Comparison of ENCODE assay signal across 22 cellular contexts in the genomic region with DNA sequence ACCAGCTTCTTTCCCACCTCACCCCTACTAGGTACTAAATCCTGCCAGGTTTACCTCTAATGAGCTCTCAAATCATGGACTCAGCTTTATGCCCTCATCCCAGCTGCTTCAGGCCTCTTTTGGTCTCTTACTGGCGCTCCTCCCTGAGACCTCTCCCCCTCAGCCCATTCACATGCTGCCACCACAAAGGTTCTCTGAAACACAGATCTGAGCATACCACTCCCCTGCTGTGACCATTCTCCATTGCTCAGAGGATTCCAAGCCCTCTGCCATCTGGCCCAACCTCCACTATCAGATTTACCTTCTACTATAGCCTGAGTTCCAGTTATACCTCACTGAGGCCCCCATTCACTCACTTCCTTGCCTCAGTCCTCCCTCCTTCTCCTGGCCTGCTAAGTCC.
A peak's percentile ranks its signal among the peaks of the same experiment; 100 is the strongest.
DNase-seq lines count a peak whose midpoint lies in the region; ATAC-seq, FAIRE-seq and TF ChIP-seq lines count a peak whose summit lies in the region.
"Had no signal": no experiment of that assay in that cellular context is flagged by ENCODE, and none has a peak within 500 bp of the region (broad histone marks: within the 10 kb centered on the region; RNA-seq: fewer than 3 reads in every experiment).

No MANE protein-coding gene starts in this region.

- no peaks in the 10 kb centered on the region; the same call in 1 of the 2 replicates for H3K79me1 ChIP-seq in H1 (ENCODE audit: low read depth, low read length)

- H3K27me3 ChIP-seq in H1 (replicated peaks in 1 of 4; ENCODE audit: control insufficient read depth in 3 of 4, extremely low read depth in 1 of 4, insufficient read depth in 3 of 4, low read length in 3 of 4) = no peaks in the 10 kb centered on the region
- H3K27me3 ChIP-seq: heart left ventricle, sigmoid colon, tibial nerve had no signal

- no peak for TF ChIP-seq POLR2A in H1 (IDR thresholded peaks at IDR 0.05; ENCODE audit: control extremely low read depth in 1 of 2, low read depth in 2 of 2, low read length in 2 of 2)

- H3K36me3 ChIP-seq in H1 (ENCODE audit: control insufficient read depth in 2 of 4, insufficient read depth in 4 of 4, low read length in 3 of 4) = no peaks in the 10 kb centered on the region

- no peak overlapping the region for H3K56ac ChIP-seq in H1 (replicated peaks; ENCODE audit: insufficient read length, low read depth, low read length)

- no peak overlapping the region for H3K18ac ChIP-seq in H1 (ENCODE audit: extremely low read depth, low read length)

- TF ChIP-seq CTCF in H1 (IDR thresholded peaks at IDR 0.05; ENCODE audit: control extremely low read depth in 1 of 3, insufficient read depth in 1 of 3, low read depth in 1 of 3, low read length in 3 of 3) = no peak

- H3K27ac Mint-ChIP-seq in stimulated activated naive CD8-positive, alpha-beta T cell treated with anti-CD3 and anti-CD28 coated beads, Interleukin-15, Interleukin-2, amounts not matched to agents 100 ng/mL and 50 ng/mL, for 24 hours = peak overlapping the region; percentile 89
- peak overlapping the region; percentile 18 for H3K27ac Mint-ChIP-seq in activated CD4-positive, alpha-beta memory T cell treated with anti-CD3 and anti-CD28 coated beads, Interleukin-2, amount 10 ng/mL, durations not matched to agents 7 days and 5 days
- peak overlapping the region; percentile 1 to 17 for H3K27ac Mint-ChIP-seq in stimulated activated naive CD8-positive, alpha-beta T cell treated with anti-CD3 and anti-CD28 coated beads, Interleukin-15, amount 100 ng/mL, for 72 hours

- H2AK5ac ChIP-seq in H1 (ENCODE audit: low read depth, low read length) = no peak overlapping the region

- no peaks in the 10 kb centered on the region for H3K9me3 ChIP-seq in H1 (ENCODE audit: insufficient read depth in 2 of 2, low read depth in 1 of 2, low read length in 1 of 2)
- H3K9me3 ChIP-seq: Caco-2, heart left ventricle, sigmoid colon, SK-N-SH, tibial nerve had no signal

- H4K5ac ChIP-seq in H1 (ENCODE audit: insufficient read length, low read depth, low read length) = no peak overlapping the region

- no peak for FAIRE-seq in H1 (lab: Jason Lieb, UNC)

- no peaks in the 10 kb centered on the region for H3K23me2 ChIP-seq in H1 (ENCODE audit: low read depth, low read length)

- no peak for ATAC-seq in stimulated activated naive CD8-positive, alpha-beta T cell treated with anti-CD3 and anti-CD28 coated beads, Interleukin-15, Interleukin-2, amounts not matched to agents 100 U/mL and 50 U/mL, for 24 hours
- no peak for ATAC-seq in stimulated activated naive CD8-positive, alpha-beta T cell treated with anti-CD3 and anti-CD28 coated beads, Interleukin-15, amount 100 ng/mL, for 72 hours
- ATAC-seq in HG03159 (IDR thresholded peaks at IDR 0.05; ENCODE audit: unreplicated experiment) (no peak), GM18502 (IDR thresholded peaks at IDR 0.05; ENCODE audit: poor library complexity, unreplicated experiment) (no peak), GM21528 (IDR thresholded peaks at IDR 0.05; ENCODE audit: low FRiP score, unreplicated experiment) (no peak)

- H3K27me3 Mint-ChIP-seq in stimulated activated naive CD8-positive, alpha-beta T cell treated with anti-CD3 and anti-CD28 coated beads, Interleukin-15, Interleukin-2, amounts not matched to agents 100 ng/mL and 50 ng/mL, for 24 hours = no peaks in the 10 kb centered on the region
- no peaks in the 10 kb centered on the region for H3K27me3 Mint-ChIP-seq in activated CD4-positive, alpha-beta memory T cell treated with anti-CD3 and anti-CD28 coated beads, Interleukin-2, amount 10 ng/mL, durations not matched to agents 7 days and 5 days
- no peaks in the 10 kb centered on the region for H3K27me3 Mint-ChIP-seq in stimulated activated naive CD8-positive, alpha-beta T cell treated with anti-CD3 and anti-CD28 coated beads, Interleukin-15, amount 100 ng/mL, for 72 hours

- CTCF ChIA-PET in activated CD4-positive, alpha-beta memory T cell treated with anti-CD3 and anti-CD28 coated beads, Interleukin-2, amount 10 ng/mL, durations not matched to agents 7 days and 5 days (lab: Charles Lee) = interaction anchor here (0.9 to 1.1 kb wide), 2 partner anchors 33 to 56 kb away, joined by 3 to 4 read pairs; no protein-coding TSS in a partner anchor
- CTCF ChIA-PET in H1 (lab: Charles Lee; ENCODE audit: partially characterized antibody) = interaction anchor here (1.2 to 6.6 kb wide), 5 partner anchors 22 to 125 kb away, joined by 4 to 51 read pairs (median 9); no protein-coding TSS in a partner anchor

- H4K8ac ChIP-seq in H1 (ENCODE audit: extremely low read depth, insufficient read depth, low read length) = no peak overlapping the region

- H2BK15ac ChIP-seq in H1 (ENCODE audit: low read length) = 0 out of 2 replicates have a peak overlapping the region, but pooled peaks have one; percentile 21

- peaks cover 56% of the 10 kb centered on the region for H3K36me3 Mint-ChIP-seq in stimulated activated naive CD8-positive, alpha-beta T cell treated with anti-CD3 and anti-CD28 coated beads, Interleukin-15, Interleukin-2, amounts not matched to agents 100 ng/mL and 50 ng/mL, for 24 hours (ENCODE audit: low read depth)
- H3K36me3 Mint-ChIP-seq in activated CD4-positive, alpha-beta memory T cell treated with anti-CD3 and anti-CD28 coated beads, Interleukin-2, amount 10 ng/mL, durations not matched to agents 7 days and 5 days (ENCODE audit: low read depth) = peaks cover 59% of the 10 kb centered on the region

- no peaks in the 10 kb centered on the region for H4K20me1 ChIP-seq in H1 (replicated peaks in 1 of 2; ENCODE audit: control insufficient read depth in 1 of 2, insufficient read depth in 2 of 2, low read length in 2 of 2)

- H3K9ac ChIP-seq in H1 (replicated peaks in 1 of 4; ENCODE audit: extremely low read depth in 1 of 4, low read depth in 3 of 4, low read length in 3 of 4) = no peak overlapping the region
- H3K9ac ChIP-seq: parathyroid adenoma, SK-N-SH had no signal

- TF ChIP-seq EP300 in H1 (IDR thresholded peaks at IDR 0.05; ENCODE audit: borderline replicate concordance in 1 of 2, low read depth in 2 of 2, low read length in 2 of 2) = no peak

- peaks cover 95% of the 10 kb centered on the region for H3K4me1 Mint-ChIP-seq in stimulated activated naive CD8-positive, alpha-beta T cell treated with anti-CD3 and anti-CD28 coated beads, Interleukin-15, Interleukin-2, amounts not matched to agents 100 ng/mL and 50 ng/mL, for 24 hours (ENCODE audit: low read depth)
- H3K4me1 Mint-ChIP-seq in activated CD4-positive, alpha-beta memory T cell treated with anti-CD3 and anti-CD28 coated beads, Interleukin-2, amount 10 ng/mL, durations not matched to agents 7 days and 5 days = peaks cover 86% of the 10 kb centered on the region
- H3K4me1 Mint-ChIP-seq in stimulated activated naive CD8-positive, alpha-beta T cell treated with anti-CD3 and anti-CD28 coated beads, Interleukin-15, amount 100 ng/mL, for 72 hours = peaks cover 97% of the 10 kb centered on the region

- no peaks in the 10 kb centered on the region for H3K9me3 Mint-ChIP-seq in stimulated activated naive CD8-positive, alpha-beta T cell treated with anti-CD3 and anti-CD28 coated beads, Interleukin-15, Interleukin-2, amounts not matched to agents 100 ng/mL and 50 ng/mL, for 24 hours
- H3K9me3 Mint-ChIP-seq in activated CD4-positive, alpha-beta memory T cell treated with anti-CD3 and anti-CD28 coated beads, Interleukin-2, amount 10 ng/mL, durations not matched to agents 7 days and 5 days = no peaks in the 10 kb centered on the region
- no peaks in the 10 kb centered on the region for H3K9me3 Mint-ChIP-seq in stimulated activated naive CD8-positive, alpha-beta T cell treated with anti-CD3 and anti-CD28 coated beads, Interleukin-15, amount 100 ng/mL, for 72 hours

- no peak overlapping the region for H3K23ac ChIP-seq in H1 (ENCODE audit: insufficient read length)

- H2AFZ ChIP-seq in H1 (ENCODE audit: low read length) = no peak overlapping the region
- H2AFZ ChIP-seq: parathyroid adenoma had no signal

- POLR2A ChIA-PET in activated CD4-positive, alpha-beta memory T cell treated with anti-CD3 and anti-CD28 coated beads, Interleukin-2, amount 10 ng/mL, durations not matched to agents 7 days and 5 days (lab: Charles Lee) = interaction anchor here (0.7 to 1.1 kb wide), 2 partner anchors 8 to 16 kb away, joined by 3 read pairs; no protein-coding TSS in a partner anchor
- POLR2A ChIA-PET in H1 (lab: Charles Lee; ENCODE audit: partially characterized antibody) = no interaction called here

- H4K91ac ChIP-seq in H1 (replicated peaks; ENCODE audit: insufficient read length, low read length) = no peak overlapping the region

- H3K27ac ChIP-seq in H1 (ENCODE audit: low read depth, low read length) = no peak overlapping the region
- H3K27ac ChIP-seq: heart left ventricle, parathyroid adenoma, sigmoid colon, tibial nerve had no signal

- 91% methylated on average over 1 of the region's 1 CpG; no CpG with 5 or more reads in 1 of the 2 experiments for WGBS in H1 (ENCODE audit: extremely low coverage in 1 of 2, insufficient coverage in 1 of 2, insufficient read length in 1 of 2, insufficient replicate concordance in 2 of 2, low coverage in 1 of 2, low lambda C conversion rate in 2 of 2, missing lambda C conversion rate in 1 of 2), 2 experiments

- H3K4me3 Mint-ChIP-seq in stimulated activated naive CD8-positive, alpha-beta T cell treated with anti-CD3 and anti-CD28 coated beads, Interleukin-15, Interleukin-2, amounts not matched to agents 100 ng/mL and 50 ng/mL, for 24 hours = no peak overlapping the region
- H3K4me3 Mint-ChIP-seq in activated CD4-positive, alpha-beta memory T cell treated with anti-CD3 and anti-CD28 coated beads, Interleukin-2, amount 10 ng/mL, durations not matched to agents 7 days and 5 days = no peak overlapping the region
- H3K4me3 Mint-ChIP-seq in stimulated activated naive CD8-positive, alpha-beta T cell treated with anti-CD3 and anti-CD28 coated beads, Interleukin-15, amount 100 ng/mL, for 72 hours = no peak overlapping the region

- no peak overlapping the region for H3K4me2 ChIP-seq in H1 (ENCODE audit: insufficient read depth in 1 of 2, low read depth in 2 of 2, low read length in 2 of 2)
- H3K4me2 ChIP-seq: SK-N-SH had no signal

- no peak overlapping the region for H3K4ac ChIP-seq in H1 (replicated peaks; ENCODE audit: insufficient read length, low read depth, low read length)

- no peak overlapping the region for H3K4me3 ChIP-seq in H1 (ENCODE audit: extremely low read depth in 1 of 4, insufficient read depth in 2 of 4, low read depth in 3 of 4, low read length in 4 of 4)
- H3K4me3 ChIP-seq: heart left ventricle, sigmoid colon, tibial nerve had no signal

- no peak overlapping the region for H2BK120ac ChIP-seq in H1 (replicated peaks; ENCODE audit: low read depth, low read length)

- 0 out of 7 replicates have a peak, but pooled peaks cover 0 to 3% (median 0%) of the 10 kb centered on the region in 4 experiments for H3K4me1 ChIP-seq in H1 (replicated peaks in 1 of 4; ENCODE audit: control insufficient read depth in 3 of 4, insufficient read depth in 4 of 4, low read length in 3 of 4)
- H3K4me1 ChIP-seq: Caco-2, parathyroid adenoma had no signal

- H3K79me2 ChIP-seq in H1 (ENCODE audit: control insufficient read depth in 1 of 2, insufficient read depth in 2 of 2, low read length in 2 of 2) = no peaks in the 10 kb centered on the region
- H3K79me2 ChIP-seq: parathyroid adenoma had no signal

- H2BK5ac ChIP-seq in H1 (ENCODE audit: low read depth, low read length) = no peak overlapping the region; the same call in 1 of the 2 replicates

- no peak for DNase-seq in stimulated activated naive CD8-positive, alpha-beta T cell treated with anti-CD3 and anti-CD28 coated beads, Interleukin-15, Interleukin-2, amounts not matched to agents 100 U/mL and 50 U/mL, for 24 hours
- DNase-seq in activated CD4-positive, alpha-beta memory T cell treated with anti-CD3 and anti-CD28 coated beads, Interleukin-2, amount 10 ng/mL, durations not matched to agents 7 days and 5 days = no peak
- DNase-seq in H1 (ENCODE audit: low read depth in 1 of 2, low spot score in 2 of 2) = no peak
- DNase-seq in stimulated activated naive CD8-positive, alpha-beta T cell treated with anti-CD3 and anti-CD28 coated beads, Interleukin-15, amount 100 ng/mL, for 72 hours = no peak
- DNase-seq: activated CD4-positive, alpha-beta T cell treated with anti-CD3 and anti-CD28 coated beads, Interleukin-2, amount 50 U/mL, for 1 hour; activated T-cell treated with anti-CD3 and anti-CD28 coated beads, Interleukin-2, amount 50 U/mL, for 48 hours; Caco-2; caudate nucleus; effector CD4-positive, alpha-beta T cell; heart left ventricle; NCI-H1930; NCI-H446; NK-92 treated with Interleukin-12 subunit alpha and Interleukin-12 subunit beta, amount 100 ng/mL, for 24 hours; sigmoid colon; SK-N-SH; stimulated activated naive CD4-positive, alpha-beta T cell had no signal

- no peak overlapping the region for H2BK12ac ChIP-seq in H1 (ENCODE audit: low read depth, low read length)

- no peak overlapping the region for H3K14ac ChIP-seq in H1 (ENCODE audit: insufficient read length)

- H2BK20ac ChIP-seq in H1 (ENCODE audit: low read length) = 0 out of 2 replicates have a peak overlapping the region, but pooled peaks have one; percentile 13

- no peak for TF ChIP-seq RAD21 in H1 (IDR thresholded peaks at IDR 0.05 in 1 of 2, conservative IDR thresholded peaks at IDR 0.05 in 1 of 2; ENCODE audit: low read depth in 2 of 2, low read length in 2 of 2)

Comparison
In these comparisons a context has a peak if more than half of its experiments do, and no peak if none do; other contexts are left out.
1. H3K27ac Mint-ChIP-seq: peak in every context shown above with its lines; median percentile 89 in stimulated activated naive CD8-positive, alpha-beta T cell treated with anti-CD3 and anti-CD28 coated beads, Interleukin-15, Interleukin-2, amounts not matched to agents 100 ng/mL and 50 ng/mL, for 24 hours; 18 in activated CD4-positive, alpha-beta memory T cell treated with anti-CD3 and anti-CD28 coated beads, Interleukin-2, amount 10 ng/mL, durations not matched to agents 7 days and 5 days; 9 in stimulated activated naive CD8-positive, alpha-beta T cell treated with anti-CD3 and anti-CD28 coated beads, Interleukin-15, amount 100 ng/mL, for 72 hours.